2 cellular contexts compared by ENCODE assay signal in genomic region chr2:204473224-204473623, GRCh38.
TF ChIP-seq lines count a peak whose summit lies in the region.

No MANE protein-coding gene starts in this region.

TF ChIP-seq in IMR-90, 13 proteins besides CTCF, POLR2A, EP300 and RAD21:
- TF ChIP-seq MAFK (IDR thresholded peaks at IDR 0.05; ENCODE audit: low read depth, low read length) (no peak), NFE2L2 (IDR thresholded peaks at IDR 0.05; ENCODE audit: low read depth, low read length) (no peak), CHD1 (IDR thresholded peaks at IDR 0.05; ENCODE audit: low read depth, low read length) (no peak), BHLHE40 (IDR thresholded peaks at IDR 0.05; ENCODE audit: low read depth, low read length) (no peak), RCOR1 (IDR thresholded peaks at IDR 0.05; ENCODE audit: insufficient replicate concordance, low read length) (no peak), RFX5 (IDR thresholded peaks at IDR 0.05; ENCODE audit: low read depth, low read length) (no peak), MAZ (IDR thresholded peaks at IDR 0.05; ENCODE audit: borderline replicate concordance, low read depth, low read length) (no peak), MXI1 (IDR thresholded peaks at IDR 0.05; ENCODE audit: borderline replicate concordance, low read depth, low read length) (no peak), CEBPB (IDR thresholded peaks at IDR 0.05; ENCODE audit: low read depth, low read length) (no peak), SMC3 (IDR thresholded peaks at IDR 0.05; ENCODE audit: low read depth, low read length) (no peak), ELK1 (IDR thresholded peaks at IDR 0.05; ENCODE audit: borderline replicate concordance, low read depth, low read length) (no peak), FOS (IDR thresholded peaks at IDR 0.05; ENCODE audit: low read depth, low read length) (no peak), USF2 (IDR thresholded peaks at IDR 0.05; ENCODE audit: low read depth, low read length) (no peak)

TF ChIP-seq in K562, 482 proteins besides CTCF, POLR2A, EP300 and RAD21:
- TF ChIP-seq ZNF395 (CRISPR knock-in tag; IDR thresholded peaks at IDR 0.05) (0 out of 2 replicates have a peak, but pooled peaks have one; percentile 8), HLTF (IDR thresholded peaks at IDR 0.05) (no peak), CBX3 (IDR thresholded peaks at IDR 0.05; ENCODE audit: borderline replicate concordance in 1 of 2, low read length in 2 of 2) (no peak)
